ENCODE assay signal across 26 cellular contexts in the genomic region with DNA sequence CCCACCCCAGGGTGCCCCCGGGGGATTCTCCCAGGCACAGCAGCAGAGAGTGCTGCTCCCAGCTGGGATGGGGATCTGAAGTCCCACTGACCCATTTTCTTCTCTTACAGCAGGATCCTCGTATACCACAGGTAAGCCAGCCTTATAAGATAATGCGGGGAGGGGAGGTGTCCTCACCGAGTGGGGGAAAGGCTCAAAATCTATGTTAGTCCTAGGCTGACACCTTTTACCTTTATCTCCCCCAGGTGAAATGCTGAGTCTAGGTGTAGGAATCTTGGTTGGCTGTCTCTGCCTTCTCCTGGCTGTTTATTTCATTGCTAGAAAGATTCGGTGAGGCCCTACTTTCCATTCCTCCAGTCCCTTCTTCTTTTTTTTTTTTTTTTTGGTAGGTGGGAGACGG. TPM values are rescaled to one million over a fixed set of nuclear protein-coding genes. Genes with fewer than 3 reads are reported as not detected.
DNase-seq lines count a peak whose midpoint lies in the region; ATAC-seq and TF ChIP-seq lines count a peak whose summit lies in the region.
"Had no signal": no experiment of that assay in that cellular context is flagged by ENCODE, and none has a peak within 500 bp of the region (broad histone marks: within the 10 kb centered on the region; RNA-seq: fewer than 3 reads in every experiment).

No MANE protein-coding gene starts in this region.

- H3K9me2 ChIP-seq in PC-3 (replicated peaks; ENCODE audit: low read length) = no peaks in the 10 kb centered on the region
- H3K9me2 ChIP-seq: SK-N-SH had no signal

- H3K9ac ChIP-seq in PC-3 (ENCODE audit: low read length) (peak overlapping the region; percentile 20), endodermal cell (ENCODE audit: extremely low read depth, low read length, poor library complexity, severe bottlenecking) (no peak overlapping the region)
- H3K9ac ChIP-seq: BLaER1, GM23248, SK-N-SH had no signal

- no peak overlapping the region for H3K4me3 ChIP-seq in AG04450 (ENCODE audit: low read depth, low read length)
- H3K4me3 ChIP-seq in PC-3 (ENCODE audit: low read length) = peak overlapping the region; percentile 14; the same call in 1 of the 2 replicates
- H3K4me3 ChIP-seq in endodermal cell (ENCODE audit: low read length) = no peak overlapping the region
- no peak overlapping the region for H3K4me3 ChIP-seq in body of pancreas
- H3K4me3 ChIP-seq: A549, BLaER1, GM23248 had no signal

- H3K4me1 Mint-ChIP-seq in endodermal cell (peaks cover 63% of the 10 kb centered on the region), naive B cell (peaks cover 20 to 24% (median 22%) of the 10 kb centered on the region in 3 donors)

- H3K4me2 ChIP-seq in PC-3 (ENCODE audit: low read length) = peak overlapping the region; percentile 74
- H3K4me2 ChIP-seq: A549, BLaER1, SK-N-SH had no signal

- POLR2A ChIA-PET in AG04450 (lab: Yijun Ruan, JAX) (no interaction called here), PC-3 (lab: Charles Lee; ENCODE audit: unreplicated experiment) (no interaction called here)

- H3K27ac Mint-ChIP-seq in endodermal cell = peak overlapping the region; percentile 73
- H3K27ac Mint-ChIP-seq in naive B cell = peak overlapping the region in 4 of 6 donors; percentile 26 to 74 (median 45)
- H3K27ac Mint-ChIP-seq: CD4-positive, alpha-beta T cell had no signal

- DNase-seq in AG04450 (ENCODE audit: low read depth, low spot score) (no peak), PC-3 (no peak), endodermal cell (no peak), naive B cell (no peak), body of pancreas (no peak)
- DNase-seq: CD4-positive, alpha-beta T cell; COR-L47; DMS 273 treated with DMSO at 0.1 percent for 48 hours; DMS79 treated with DMSO at 0.1 percent for 48 hours; GM23248; H9; KG1; NCI-H1105; NCI-H1694; NCI-H2081 treated with DMSO at 0.1 percent for 48 hours; NCI-H524 treated with DMSO at 0.1 percent for 48 hours; OCI-M1; SIG-M5; SK-N-SH had no signal

- intact Hi-C loops in PC-3 (cut with micrococcal nuclease) = no loop called here
- intact Hi-C loops in body of pancreas (cut with DNase I) = no loop called here

- peaks cover 58% of the 10 kb centered on the region for H3K36me3 Mint-ChIP-seq in endodermal cell (ENCODE audit: low read depth)
- peaks cover 0 to 7% of the 10 kb centered on the region in 2 donors for H3K36me3 Mint-ChIP-seq in naive B cell

- peaks cover 29% of the 10 kb centered on the region for H3K79me2 ChIP-seq in PC-3 (ENCODE audit: low read length)

- H4K20me1 ChIP-seq in PC-3 (ENCODE audit: low read length) = no peaks in the 10 kb centered on the region

- H3K4me1 ChIP-seq in PC-3 (ENCODE audit: insufficient read depth, low read length) (peaks cover 52% of the 10 kb centered on the region), endodermal cell (ENCODE audit: control insufficient read depth, insufficient read depth, low read length) (peaks cover 15% of the 10 kb centered on the region), body of pancreas (peaks cover 30% of the 10 kb centered on the region)

- no peaks in the 10 kb centered on the region; the same call in 1 of the 2 replicates for H3K9me3 ChIP-seq in AG04450 (ENCODE audit: control insufficient read depth, insufficient read depth, low read length)
- no peaks in the 10 kb centered on the region for H3K9me3 ChIP-seq in PC-3 (ENCODE audit: low read length)
- H3K9me3 ChIP-seq in endodermal cell (ENCODE audit: control insufficient read depth, low read length) = no peaks in the 10 kb centered on the region
- H3K9me3 ChIP-seq in body of pancreas = no peaks in the 10 kb centered on the region
- H3K9me3 ChIP-seq: A549, BLaER1, SK-N-SH had no signal

- H3K4me3 Mint-ChIP-seq in endodermal cell (no peak overlapping the region), naive B cell (no peak overlapping the region)
- H3K4me3 Mint-ChIP-seq: CD4-positive, alpha-beta T cell; H9 had no signal

- CTCF ChIA-PET in AG04450 (lab: Charles Lee) = interaction anchor here (0.7 to 1.8 kb wide), 2 partner anchors 8 to 190 kb away, joined by 4 to 6 read pairs; no protein-coding TSS in a partner anchor
- CTCF ChIA-PET in PC-3 (lab: Charles Lee) = no interaction called here

- no peak overlapping the region for H2AFZ ChIP-seq in PC-3 (ENCODE audit: low read length)
- H2AFZ ChIP-seq: GM23248 had no signal

- H3F3A ChIP-seq in PC-3 (ENCODE audit: low read length, unreplicated experiment) = peaks cover 8% of the 10 kb centered on the region

- no peaks in the 10 kb centered on the region for H3K27me3 Mint-ChIP-seq in endodermal cell (ENCODE audit: insufficient read depth)
- H3K27me3 Mint-ChIP-seq in naive B cell = peaks cover 6 to 10% (median 6%) of the 10 kb centered on the region in 3 donors

- H3K36me3 ChIP-seq in PC-3 (ENCODE audit: low read depth, low read length) (peaks cover 24% of the 10 kb centered on the region; the same call in 1 of the 2 replicates), endodermal cell (ENCODE audit: control insufficient read depth, insufficient read depth, low read length) (peaks cover 25% of the 10 kb centered on the region), body of pancreas (replicated peaks in 1 of 2; ENCODE audit: insufficient read depth in 1 of 2, low read depth in 2 of 2) (peaks cover 0 to 10% of the 10 kb centered on the region in 2 donors)

- TF ChIP-seq CTCF in AG04450 (IDR thresholded peaks at IDR 0.05; ENCODE audit: low read depth, low read length) = no peak
- TF ChIP-seq CTCF in PC-3 (conservative IDR thresholded peaks at IDR 0.05; ENCODE audit: low read depth, low read length) = no peak
- TF ChIP-seq CTCF in endodermal cell (conservative IDR thresholded peaks at IDR 0.05) = no peak
- no peak for TF ChIP-seq CTCF in body of pancreas (IDR thresholded peaks at IDR 0.05)

- peak overlapping the region; percentile 21 for H3K27ac ChIP-seq in AG04450 (ENCODE audit: low read depth, low read length)
- peak overlapping the region; percentile 87 for H3K27ac ChIP-seq in PC-3 (ENCODE audit: low read length)
- no peak overlapping the region for H3K27ac ChIP-seq in endodermal cell (ENCODE audit: low read depth, low read length)
- H3K27ac ChIP-seq in body of pancreas = no peak overlapping the region
- H3K27ac ChIP-seq: A549, BLaER1, GM23248 had no signal

- ATAC-seq in PC-3 (no peak), naive B cell (ENCODE audit: low read depth in 2 of 2) (no peak), HG03521 (IDR thresholded peaks at IDR 0.05; ENCODE audit: unreplicated experiment) (no peak), GM18870 (IDR thresholded peaks at IDR 0.05; ENCODE audit: unreplicated experiment) (no peak), HG03196 (IDR thresholded peaks at IDR 0.05; ENCODE audit: unreplicated experiment) (no peak), body of pancreas (no peak)
- ATAC-seq: HepG2 had no signal

- TF ChIP-seq POLR2A in body of pancreas (IDR thresholded peaks at IDR 0.05) = no peak

- no TSS peak for BruUV-seq in PC-3 (replicated peaks; lab: Mats Ljungman, UMichigan)

- H3K9me3 Mint-ChIP-seq in endodermal cell (no peaks in the 10 kb centered on the region), naive B cell (no peaks in the 10 kb centered on the region)
- H3K9me3 Mint-ChIP-seq: CD4-positive, alpha-beta T cell; H9 had no signal

- WGBS in endodermal cell (ENCODE audit: insufficient coverage in 1 of 2, insufficient read length in 1 of 2), 2 experiments = 80 to 87% methylated on average over 3 to 6 of the region's 6 CpGs
- WGBS in body of pancreas, 2 donors = 51 to 67% methylated on average over 6 of the region's 6 CpGs

- H3K27me3 ChIP-seq in AG04450 (ENCODE audit: control insufficient read depth, insufficient read depth, low read length) (no peaks in the 10 kb centered on the region), PC-3 (ENCODE audit: low read length) (no peaks in the 10 kb centered on the region), endodermal cell (ENCODE audit: control insufficient read depth, insufficient read depth, low read length, poor library complexity, severe bottlenecking) (no peaks in the 10 kb centered on the region), body of pancreas (no peaks in the 10 kb centered on the region)

RNA-seq across cellular contexts. Expression of a gene that starts 5.3 kb away (rescaled TPM):
- 117 and 121 TPM in 2 replicates for polyA plus RNA-seq in AG04450 (2011; rRNA removed)
- polyA minus RNA-seq in AG04450 (2011; rRNA and poly(A)+ RNA removed) = 94.3 and 106 TPM in 2 replicates
- total RNA-seq in PC-3 (2014; rRNA removed) = 211 and 222 TPM in 2 replicates
- 100 to 1,000 TPM; 126 to 131 TPM for total RNA-seq in endodermal cell
- polyA plus RNA-seq in endodermal cell (2013, experiment 1 of 2) = 101 TPM
- polyA plus RNA-seq in endodermal cell (2013, experiment 2 of 2) = 92.3 TPM
- 100 to 1,000 TPM in 2 of 6 donors, 10 to 100 TPM in 4; 81.7 to 106 (median 91.3) TPM for polyA plus RNA-seq in naive B cell (ENCODE audit: low read depth in 6 of 6)
- 10 to 100 TPM; 33.0 to 56.6 TPM for total RNA-seq in body of pancreas

RNA-seq across cellular contexts. Expression of a gene that starts 6.0 kb away (rescaled TPM):
- polyA plus RNA-seq in AG04450 (2011; rRNA removed) (0.09 TPM in 2 replicates), naive B cell (ENCODE audit: low read depth in 6 of 6) (1 to 10 TPM in 3 of 6 donors, under 1 TPM in 3; 0.76 to 1.8 (median 1.0) TPM)
- polyA minus RNA-seq in AG04450 (2011; rRNA and poly(A)+ RNA removed) = not detected in 2 replicates
- total RNA-seq in PC-3 (2014; rRNA removed) (not detected in 2 replicates), endodermal cell (10 to 100 TPM; 53.3 to 54.0 TPM), body of pancreas (not detected)
- 84.8 TPM for polyA plus RNA-seq in endodermal cell (2013, experiment 1 of 2)
- polyA plus RNA-seq in endodermal cell (2013, experiment 2 of 2) = 78.0 TPM
- total RNA-seq: CD4-positive, alpha-beta T cell; GM23248; HT-29 had no signal
- polyA plus RNA-seq: A549, GM23248 had no signal

RNA-seq across cellular contexts. Expression of a gene that starts 9.0 kb away (rescaled TPM):
- polyA plus RNA-seq in AG04450 (2011; rRNA removed) = 78.3 and 79.3 TPM in 2 replicates
- polyA minus RNA-seq in AG04450 (2011; rRNA and poly(A)+ RNA removed) = 12.3 and 12.9 TPM in 2 replicates
- total RNA-seq in PC-3 (2014; rRNA removed) = 0.98 TPM in 1 of 2 replicates, not detected in the other
- 10 to 100 TPM; 12.4 to 20.5 TPM for total RNA-seq in endodermal cell
- polyA plus RNA-seq in endodermal cell (2013, experiment 1 of 2) = 34.1 TPM
- 33.6 TPM for polyA plus RNA-seq in endodermal cell (2013, experiment 2 of 2)
- polyA plus RNA-seq in naive B cell (ENCODE audit: low read depth in 6 of 6) = 1 to 10 TPM; 1.0 to 3.8 (median 2.0) TPM
- 1 to 10 TPM in 1 of 2 donors, not detected in 1; 8.6 TPM for total RNA-seq in body of pancreas

RNA-seq across cellular contexts. Expression of a gene that starts 18.8 kb away (rescaled TPM):
- 8.6 and 9.4 TPM in 2 replicates for polyA plus RNA-seq in AG04450 (2011; rRNA removed)
- 12.6 and 17.8 TPM in 2 replicates for polyA minus RNA-seq in AG04450 (2011; rRNA and poly(A)+ RNA removed)
- total RNA-seq in PC-3 (2014; rRNA removed) = 19.0 and 27.0 TPM in 2 replicates
- total RNA-seq in endodermal cell = 1 to 10 TPM; 3.3 to 6.8 TPM
- 13.3 TPM for polyA plus RNA-seq in endodermal cell (2013, experiment 1 of 2)
- polyA plus RNA-seq in endodermal cell (2013, experiment 2 of 2) = 12.3 TPM
- polyA plus RNA-seq in naive B cell (ENCODE audit: low read depth in 6 of 6) = under 1 TPM in 1 of 6 donors, not detected in 5; 0.22 TPM
- total RNA-seq in body of pancreas = 1 to 10 TPM in 1 of 2 donors, under 1 TPM in 1; 0.66 to 1.3 TPM
- total RNA-seq: HepG2, HT-29 had no signal

RNA-seq across cellular contexts. Expression of a gene that starts 27.6 kb away (rescaled TPM):
- polyA plus RNA-seq in AG04450 (2011; rRNA removed) = 16.8 and 22.7 TPM in 2 replicates
- 11.8 and 15.4 TPM in 2 replicates for polyA minus RNA-seq in AG04450 (2011; rRNA and poly(A)+ RNA removed)
- total RNA-seq in PC-3 (2014; rRNA removed) = 42.0 and 47.4 TPM in 2 replicates
- 10 to 100 TPM; 59.2 to 78.1 TPM for total RNA-seq in endodermal cell
- 112 TPM for polyA plus RNA-seq in endodermal cell (2013, experiment 1 of 2)
- 116 TPM for polyA plus RNA-seq in endodermal cell (2013, experiment 2 of 2)
- polyA plus RNA-seq in naive B cell (ENCODE audit: low read depth in 6 of 6) = 10 to 100 TPM; 44.7 to 67.8 (median 49.8) TPM
- total RNA-seq in body of pancreas = 1 to 10 TPM; 9.2 to 9.3 TPM

Comparison
In these comparisons a context has a peak if more than half of its experiments do, and no peak if none do; other contexts are left out.
1. H3K27ac ChIP-seq: peak in AG04450 (single experiment) and PC-3 (single experiment); none in endodermal cell (single experiment) and body of pancreas (0 of 4).
2. RNA of a gene that starts 6.0 kb away (total RNA-seq): 53.3 to 54.0 TPM in endodermal cell; not detected in PC-3 and not detected in body of pancreas; every median in the first group is over 10 times any median in the second.